In the genomic region with DNA sequence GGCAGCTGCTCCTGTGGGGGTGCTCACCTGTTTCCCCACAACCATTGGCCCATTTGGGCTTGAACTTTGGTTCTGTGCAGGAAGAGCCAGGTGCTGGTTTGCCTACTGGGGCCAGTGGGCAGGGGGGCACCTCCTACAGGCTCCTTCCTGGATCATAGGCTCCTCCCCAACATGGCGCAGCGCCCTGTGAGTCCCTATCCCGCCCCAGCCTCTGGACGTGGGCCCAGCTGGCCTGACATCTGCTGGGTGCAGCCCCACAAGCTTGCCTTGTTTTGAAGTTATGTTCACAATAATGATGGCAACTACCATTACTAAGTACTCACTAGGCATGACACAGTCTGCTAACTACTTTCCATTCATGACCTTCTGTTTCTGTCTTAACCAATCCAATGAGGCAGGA, we compare ENCODE assay signal across 19 cellular contexts.
DNase-seq lines count a peak whose midpoint lies in the region; TF ChIP-seq lines count a peak whose summit lies in the region.
"Had no signal": no experiment of that assay in that cellular context is flagged by ENCODE, and none has a peak within 500 bp of the region (broad histone marks: within the 10 kb centered on the region; RNA-seq: fewer than 3 reads in every experiment).

No MANE protein-coding gene starts in this region.

- H3K36me3 ChIP-seq in left ventricle myocardium inferior, result peaks cover 15% of the 10 kb centered on the region
- H3K36me3 ChIP-seq: Peyer's patch had no signal

- DNase-seq in NCI-H2029 (lab: John Stamatoyannopoulos, UW), result peak; percentile 50
- DNase-seq in NCI-H2029 treated with DMSO at 0.1 percent for 48 hours (lab: John Stamatoyannopoulos, UW), result no peak
- peak; percentile 15 to 76 for DNase-seq in NCI-H524 (lab: John Stamatoyannopoulos, UW)
- DNase-seq in head of caudate nucleus, result peak in 30 of 42 donors; percentile 15 to 65 (median 40)
- DNase-seq in superior temporal gyrus (ENCODE audit: extremely low spot score), result peak; percentile 31
- no peak for DNase-seq in left ventricle myocardium inferior
- DNase-seq in hepatic stellate cell (ENCODE audit: low spot score), result no peak
- DNase-seq in NCI-H510A treated with DMSO at 0.1 percent for 48 hours (lab: John Stamatoyannopoulos, UW), result no peak
- DNase-seq: CD4-positive, alpha-beta T cell; DMS79; NCI-H1105; NCI-H1930; NCI-H226; NCI-H748 treated with DMSO at 0.1 percent for 48 hours; Peyer's patch; Right ventricle myocardium superior had no signal

- no peak overlapping the region for H3K27ac ChIP-seq in left ventricle myocardium inferior (replicated peaks)
- H3K27ac ChIP-seq: 22Rv1, Peyer's patch, SK-N-MC had no signal

- intact Hi-C loops in head of caudate nucleus (cut with DNase I) (no loop called here), left ventricle myocardium inferior (cut with micrococcal nuclease) (no loop called here)

- H3K9me3 ChIP-seq in left ventricle myocardium inferior (replicated peaks), result no peaks in the 10 kb centered on the region
- H3K9me3 ChIP-seq: BE2C, Peyer's patch had no signal

- TF ChIP-seq CTCF in left ventricle myocardium inferior (IDR thresholded peaks at IDR 0.05; ENCODE audit: borderline replicate concordance), result no peak

- no peak overlapping the region for H3K4me3 ChIP-seq in left ventricle myocardium inferior
- H3K4me3 ChIP-seq: Peyer's patch, SK-N-MC had no signal

- no peaks in the 10 kb centered on the region for H3K4me1 ChIP-seq in left ventricle myocardium inferior
- H3K4me1 ChIP-seq: BE2C, Peyer's patch had no signal

- H3K27me3 ChIP-seq in left ventricle myocardium inferior (ENCODE audit: low read depth), result no peaks in the 10 kb centered on the region
- H3K27me3 ChIP-seq: BE2C, Peyer's patch had no signal

Comparison
In these comparisons a context has a peak if more than half of its experiments do, and no peak if none do; other contexts are left out.
1. DNase-seq: peak in NCI-H2029 (single experiment), NCI-H524 (2 of 2), head of caudate nucleus (30 of 42) and superior temporal gyrus (single experiment); none in NCI-H2029 treated with DMSO at 0.1 percent for 48 hours (single experiment), left ventricle myocardium inferior (single experiment), hepatic stellate cell (single experiment) and NCI-H510A treated with DMSO at 0.1 percent for 48 hours (single experiment).